ENCODE assay signal across 13 cellular contexts in genomic region chr7:84123903-84124573, GRCh38.
DNase-seq lines count a peak whose midpoint lies in the region; ATAC-seq and TF ChIP-seq lines count a peak whose summit lies in the region.
"Had no signal": no experiment of that assay in that cellular context is flagged by ENCODE, and none has a peak within 500 bp of the region (broad histone marks: within the 10 kb centered on the region; RNA-seq: fewer than 3 reads in every experiment).

No MANE protein-coding gene starts in this region.

- H3K27ac Mint-ChIP-seq in mesothelial cell of epicardium: peak overlapping the region; percentile 89

- POLR2A ChIA-PET in AG04449 (lab: Yijun Ruan, JAX): no interaction called here

- peaks cover 16% of the 10 kb centered on the region for H3K4me1 Mint-ChIP-seq in mesothelial cell of epicardium

- H3K4me3 Mint-ChIP-seq in mesothelial cell of epicardium: no peak overlapping the region

- ATAC-seq in GM18868 (IDR thresholded peaks at IDR 0.05; ENCODE audit: unreplicated experiment): no peak
- ATAC-seq: stimulated activated naive CD8-positive, alpha-beta T cell treated with anti-CD3 and anti-CD28 coated beads, Interleukin-15, Interleukin-2, amounts not matched to agents 100 U/mL and 50 U/mL, for 24 hours had no signal

- in situ Hi-C loops in KBM-7 (cut with MboI; ENCODE audit: low pct_unique_long_range_greater_than_20kb, low sequenced_read_pairs): no loop called here

- H3K36me3 Mint-ChIP-seq in mesothelial cell of epicardium: peaks cover 14% of the 10 kb centered on the region

- TF ChIP-seq CTCF in AG04449 (IDR thresholded peaks at IDR 0.05; ENCODE audit: insufficient read depth, low read length, missing control alignments) (no peak), mesothelial cell of epicardium (IDR thresholded peaks at IDR 0.05; ENCODE audit: unreplicated experiment) (no peak)

- peak overlapping the region; percentile 15 for H3K4me3 ChIP-seq in AG04449 (ENCODE audit: low read depth, low read length)
- H3K4me3 ChIP-seq: BLaER1 treated with 17β-estradiol and CSF1 and Interleukin-3, amounts not matched to agents 10 nM and 100 nM had no signal

- no peaks in the 10 kb centered on the region for H3K9me3 Mint-ChIP-seq in mesothelial cell of epicardium

- CTCF ChIA-PET in AG04449 (lab: Yijun Ruan, JAX): interaction anchor here (1.0 to 1.3 kb wide), 2 partner anchors 10 to 22 kb away, joined by 3 to 4 read pairs; no protein-coding TSS in a partner anchor

- no peaks in the 10 kb centered on the region for H3K27me3 Mint-ChIP-seq in mesothelial cell of epicardium (ENCODE audit: low read depth)

- peak; percentile 26 for DNase-seq in AG04449 (ENCODE audit: low read depth, low spot score)
- peak; percentile 49 for DNase-seq in KBM-7
- peak; percentile 46 for DNase-seq in dedifferentiated amniotic fluid mesenchymal stem cell (ENCODE audit: extremely low spot score)
- DNase-seq in mesothelial cell of epicardium (ENCODE audit: low spot score in 2 of 2, unreplicated experiment in 2 of 2): no peak
- no peak for DNase-seq in AG08396 (ENCODE audit: low spot score)
- no peak for DNase-seq in germinal center (ENCODE audit: low spot score)
- no peak for DNase-seq in NCI-H187 (lab: John Stamatoyannopoulos, UW)
- DNase-seq: activated CD4-positive, CD25-positive, alpha-beta regulatory T cell; activated effector memory CD4-positive, alpha-beta T cell treated with Interleukin-2 at 50 U/mL for 16 hours; effector memory CD4-positive, alpha-beta T cell; stimulated activated naive CD8-positive, alpha-beta T cell treated with anti-CD3 and anti-CD28 coated beads, Interleukin-15, Interleukin-2, amounts not matched to agents 100 U/mL and 50 U/mL, for 24 hours had no signal

Comparison
In these comparisons a context has a peak if more than half of its experiments do, and no peak if none do; other contexts are left out.
1. DNase-seq: peak in AG04449 (single experiment), KBM-7 (single experiment) and dedifferentiated amniotic fluid mesenchymal stem cell (single experiment); none in mesothelial cell of epicardium (0 of 2), AG08396 (single experiment), germinal center (single experiment) and NCI-H187 (0 of 2).